8 cellular contexts compared by ENCODE assay signal in the genomic region with DNA sequence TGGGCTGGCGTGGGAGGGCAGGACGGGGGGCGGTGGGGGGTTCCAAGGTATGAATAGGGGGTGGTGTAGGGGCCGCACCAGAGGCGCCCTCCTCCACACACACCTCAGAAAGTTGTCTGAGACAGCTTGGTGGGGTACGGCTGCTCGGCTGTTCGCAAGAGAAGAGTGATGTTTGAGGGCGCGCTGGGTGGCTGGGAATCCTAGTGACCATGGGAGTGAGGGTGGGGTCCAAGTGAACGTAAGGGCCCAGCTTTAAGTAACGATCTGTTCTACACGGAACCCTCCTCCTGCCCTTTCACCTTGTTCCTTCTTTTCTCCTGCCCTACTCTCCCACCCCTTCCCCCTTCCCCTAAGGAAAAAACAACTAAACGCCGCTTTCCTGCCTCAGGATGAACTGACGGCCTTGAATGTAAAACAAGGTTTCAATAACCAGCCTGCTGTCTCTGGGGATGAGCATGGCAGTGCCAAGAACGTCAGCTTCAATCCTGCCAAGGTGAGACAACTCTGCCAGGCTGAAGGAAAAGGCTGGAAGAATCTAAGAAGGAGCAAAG. TPM values are rescaled to one million over a fixed set of nuclear protein-coding genes. Genes with fewer than 3 reads are reported as not detected.
DNase-seq lines count a peak whose midpoint lies in the region; ATAC-seq, FAIRE-seq and TF ChIP-seq lines count a peak whose summit lies in the region.

No MANE protein-coding gene starts in this region.

- peaks cover 41% of the 10 kb centered on the region for H3K9me3 Mint-ChIP-seq in nephron progenitor cell

- H3K27ac Mint-ChIP-seq in nephron progenitor cell: no peak overlapping the region

- peaks cover 31% of the 10 kb centered on the region for H3K36me3 Mint-ChIP-seq in nephron progenitor cell (ENCODE audit: low read depth)

- intact Hi-C loops in OCI-LY7 (cut with micrococcal nuclease; ENCODE audit: unreplicated experiment): loop anchor here (10.0 kb wide), 1 partner anchor 166 kb away; a partner anchor contains a TSS
- intact Hi-C loops in endothelial cell of umbilical vein (cut with micrococcal nuclease): loop anchor here (1.0 to 10.0 kb wide), 5 partner anchors 9 to 124 kb away; a partner anchor contains a TSS

- H3K9ac ChIP-seq in endothelial cell of umbilical vein (replicated peaks; ENCODE audit: extremely low read depth, insufficient read depth, low read length): peak overlapping the region; percentile 82

- H3K9me2 ChIP-seq in OCI-LY7 (ENCODE audit: insufficient read depth, low read length): no peaks in the 10 kb centered on the region

- peak; percentile 23 for ATAC-seq in GM18498 (IDR thresholded peaks at IDR 0.05; ENCODE audit: unreplicated experiment)
- ATAC-seq in GM18505 (IDR thresholded peaks at IDR 0.05; ENCODE audit: unreplicated experiment): no peak

- BruUV-seq in OCI-LY7 (replicated peaks; lab: Mats Ljungman, UMichigan) (no TSS peak), endothelial cell of umbilical vein (replicated peaks; lab: Mats Ljungman, UMichigan) (no TSS peak)

- no peak for TF ChIP-seq CTCF in OCI-LY7 (conservative IDR thresholded peaks at IDR 0.05; ENCODE audit: low read length)
- no peak for TF ChIP-seq CTCF in endothelial cell of umbilical vein (IDR thresholded peaks at IDR 0.05; ENCODE audit: extremely low read depth in 1 of 2, insufficient read depth in 1 of 2, low read depth in 1 of 2, low read length in 2 of 2)
- no peak for TF ChIP-seq CTCF in nephron progenitor cell (IDR thresholded peaks at IDR 0.05)

- H3K9me1 ChIP-seq in endothelial cell of umbilical vein (replicated peaks; ENCODE audit: control insufficient read depth, extremely low read depth, insufficient read depth, low read length): no peaks in the 10 kb centered on the region

- peaks cover 33% of the 10 kb centered on the region for H3K36me3 ChIP-seq in OCI-LY7 (ENCODE audit: insufficient read depth, low read length)
- H3K36me3 ChIP-seq in endothelial cell of umbilical vein (ENCODE audit: control insufficient read depth in 2 of 2, extremely low read depth in 1 of 2, insufficient read depth in 2 of 2, low read length in 2 of 2): peaks cover 0 to 26% of the 10 kb centered on the region in 2 experiments

- H3K27me3 ChIP-seq in endothelial cell of umbilical vein (ENCODE audit: control insufficient read depth in 2 of 2, insufficient read depth in 2 of 2, low read length in 2 of 2): no peaks in the 10 kb centered on the region

- no peaks in the 10 kb centered on the region for H4K20me1 ChIP-seq in OCI-LY7 (ENCODE audit: insufficient read depth, low read length)
- H4K20me1 ChIP-seq in endothelial cell of umbilical vein (replicated peaks; ENCODE audit: control insufficient read depth, extremely low read depth, insufficient read depth, low read length): no peaks in the 10 kb centered on the region

- H3K4me2 ChIP-seq in OCI-LY7 (ENCODE audit: low read length): peak overlapping the region; percentile 64
- peak overlapping the region; percentile 82 for H3K4me2 ChIP-seq in endothelial cell of umbilical vein (ENCODE audit: insufficient read depth, low read length)

- DNase-seq in OCI-LY7 (ENCODE audit: low spot score) (no peak), endothelial cell of umbilical vein (ENCODE audit: low read depth, low spot score) (peak; percentile 63), nephron progenitor cell (no peak), DMS 273 treated with DMSO at 0.1 percent for 48 hours (lab: John Stamatoyannopoulos, UW) (no peak), H54 (ENCODE audit: insufficient read length, low spot score) (no peak), OCI-M2 (lab: John Stamatoyannopoulos, UW; ENCODE audit: unreplicated experiment) (no peak)

- POLR2A ChIA-PET in OCI-LY7 (lab: Charles Lee): interaction anchor here (0.6 to 1.7 kb wide), 10 partner anchors 11 to 470 kb away, joined by 3 to 10 read pairs (median 3); a partner anchor contains a TSS
- POLR2A ChIA-PET in endothelial cell of umbilical vein (lab: Charles Lee): interaction anchor here (1.2 kb wide), 1 partner anchor 26 kb away, joined by 3 read pairs; a partner anchor contains a TSS

- peaks cover 5% of the 10 kb centered on the region for H3K27me3 Mint-ChIP-seq in nephron progenitor cell (ENCODE audit: low read depth, poor library complexity)

- peaks cover 6% of the 10 kb centered on the region for H3K4me1 Mint-ChIP-seq in nephron progenitor cell

- no peak overlapping the region for H2AFZ ChIP-seq in OCI-LY7 (ENCODE audit: low read length)
- peak overlapping the region; percentile 51 for H2AFZ ChIP-seq in endothelial cell of umbilical vein (ENCODE audit: low read depth, low read length)

- H3K4me3 Mint-ChIP-seq in nephron progenitor cell: peak overlapping the region; percentile 84

- H3K9me3 ChIP-seq in OCI-LY7 (ENCODE audit: low read length): no peaks in the 10 kb centered on the region
- no peaks in the 10 kb centered on the region for H3K9me3 ChIP-seq in endothelial cell of umbilical vein (replicated peaks; ENCODE audit: control insufficient read depth, insufficient read depth, low read length)

- H3K4me3 ChIP-seq in OCI-LY7 (ENCODE audit: low read depth, low read length, poor library complexity, severe bottlenecking): peak overlapping the region; percentile 81
- H3K4me3 ChIP-seq in endothelial cell of umbilical vein (replicated peaks in 1 of 3; ENCODE audit: insufficient read depth in 1 of 3, low read depth in 1 of 3, low read length in 3 of 3): peak overlapping the region; percentile 46 to 54 (median 53)

- H3K79me2 ChIP-seq in OCI-LY7 (ENCODE audit: insufficient read depth, low read depth, low read length): no peaks in the 10 kb centered on the region
- H3K79me2 ChIP-seq in endothelial cell of umbilical vein (ENCODE audit: control insufficient read depth, insufficient read depth, low read length): peaks cover 4% of the 10 kb centered on the region

- TF ChIP-seq POLR2A in endothelial cell of umbilical vein (IDR thresholded peaks at IDR 0.05; ENCODE audit: low read depth, low read length) (no peak), H54 (IDR thresholded peaks at IDR 0.05; ENCODE audit: low read depth, low read length) (no peak), GM18505 (IDR thresholded peaks at IDR 0.05; ENCODE audit: borderline replicate concordance, extremely low read depth, insufficient read depth, insufficient read length) (no peak)

- H3K27ac ChIP-seq in OCI-LY7 (ENCODE audit: low read depth, low read length, poor library complexity, severe bottlenecking) (no peak overlapping the region), endothelial cell of umbilical vein (ENCODE audit: insufficient read depth, low read depth, low read length) (no peak overlapping the region)

- FAIRE-seq in endothelial cell of umbilical vein (lab: Jason Lieb, UNC) (peak; percentile 80), H54 (lab: Jason Lieb, UNC) (no peak)

- CTCF ChIA-PET in OCI-LY7 (lab: Charles Lee; ENCODE audit: unreplicated experiment) (interaction anchor here (0.6 kb wide), 1 partner anchor 17 kb away, joined by 3 read pairs; no protein-coding TSS in a partner anchor), endothelial cell of umbilical vein (lab: Charles Lee) (interaction anchor here (0.7 to 2.3 kb wide), 6 partner anchors 10 to 37 kb away, joined by 3 to 10 read pairs (median 6); no protein-coding TSS in a partner anchor)

- dilution Hi-C loops in endothelial cell of umbilical vein (cut with MboI; ENCODE audit: extremely low pct_ligation_motif_present, low sequenced_read_pairs): no loop called here

- H3K4me1 ChIP-seq in OCI-LY7 (ENCODE audit: insufficient read depth, low read length, poor library complexity, severe bottlenecking): peaks cover 21% of the 10 kb centered on the region
- peaks cover 5% of the 10 kb centered on the region for H3K4me1 ChIP-seq in endothelial cell of umbilical vein (ENCODE audit: control insufficient read depth, extremely low read depth, insufficient read depth, low read length)

RNA-seq across cellular contexts. Expression of a gene that starts 0.7 kb away (rescaled TPM):
- 20.5 and 23.1 TPM in 2 replicates for total RNA-seq in OCI-LY7 (2014; rRNA removed; shearing (Covaris generic))
- total RNA-seq in OCI-LY7 (2022): 31.1 and 38.8 TPM in 2 replicates
- 61.4 and 65.3 TPM in 2 replicates for total RNA-seq in endothelial cell of umbilical vein
- 27.4 and 28.1 TPM in 2 replicates for polyA plus RNA-seq in endothelial cell of umbilical vein
- 17.7 and 19.2 TPM in 2 replicates for polyA plus RNA-seq in endothelial cell of umbilical vein (2011; cell fraction: cytosol; rRNA removed)
- polyA plus RNA-seq in endothelial cell of umbilical vein (2011; cell fraction: nucleus; rRNA removed): 88.6 and 113 TPM in 2 replicates
- polyA plus RNA-seq in endothelial cell of umbilical vein (2012): 28.6 and 35.5 TPM in 2 replicates
- 123 and 148 TPM in 2 replicates for polyA minus RNA-seq in endothelial cell of umbilical vein
- polyA minus RNA-seq in endothelial cell of umbilical vein (2011; cell fraction: cytosol; rRNA and poly(A)+ RNA removed): 26.2 TPM
- polyA minus RNA-seq in endothelial cell of umbilical vein (2011; cell fraction: nucleus; rRNA and poly(A)+ RNA removed): 101 and 112 TPM in 2 replicates

RNA-seq across cellular contexts. Expression of a gene that starts 7.7 kb away (rescaled TPM):
- 20.5 and 21.5 TPM in 2 replicates for total RNA-seq in OCI-LY7 (2014; rRNA removed; shearing (Covaris generic))
- total RNA-seq in OCI-LY7 (2022) (33.3 and 33.6 TPM in 2 replicates), endothelial cell of umbilical vein (not detected in 2 replicates)
- 0.07 TPM in 1 of 2 replicates, not detected in the other for polyA plus RNA-seq in endothelial cell of umbilical vein
- polyA plus RNA-seq in endothelial cell of umbilical vein (2011; cell fraction: cytosol; rRNA removed): not detected in 2 replicates
- not detected in 2 replicates for polyA plus RNA-seq in endothelial cell of umbilical vein (2011; cell fraction: nucleus; rRNA removed)
- polyA plus RNA-seq in endothelial cell of umbilical vein (2012): not detected in 2 replicates
- 2.5 TPM in 1 of 2 replicates, not detected in the other for polyA minus RNA-seq in endothelial cell of umbilical vein
- polyA minus RNA-seq in endothelial cell of umbilical vein (2011; cell fraction: cytosol; rRNA and poly(A)+ RNA removed): not detected
- not detected in 2 replicates for polyA minus RNA-seq in endothelial cell of umbilical vein (2011; cell fraction: nucleus; rRNA and poly(A)+ RNA removed)

RNA-seq across cellular contexts. Expression of a gene that starts 12.5 kb away (rescaled TPM):
- 1.1 and 3.2 TPM in 2 replicates for total RNA-seq in OCI-LY7 (2014; rRNA removed; shearing (Covaris generic))
- 1.8 and 5.1 TPM in 2 replicates for total RNA-seq in OCI-LY7 (2022)
- not detected in 2 replicates for total RNA-seq in endothelial cell of umbilical vein
- not detected in 2 replicates for polyA plus RNA-seq in endothelial cell of umbilical vein
- not detected in 2 replicates for polyA plus RNA-seq in endothelial cell of umbilical vein (2011; cell fraction: cytosol; rRNA removed)
- polyA plus RNA-seq in endothelial cell of umbilical vein (2011; cell fraction: nucleus; rRNA removed): not detected in 2 replicates
- polyA plus RNA-seq in endothelial cell of umbilical vein (2012): not detected in 2 replicates
- polyA minus RNA-seq in endothelial cell of umbilical vein: not detected in 2 replicates
- polyA minus RNA-seq in endothelial cell of umbilical vein (2011; cell fraction: cytosol; rRNA and poly(A)+ RNA removed): not detected
- polyA minus RNA-seq in endothelial cell of umbilical vein (2011; cell fraction: nucleus; rRNA and poly(A)+ RNA removed): not detected in 2 replicates

RNA-seq across cellular contexts. Expression of a gene that starts 23.4 kb away (rescaled TPM):
- 3.8 and 6.7 TPM in 2 replicates for total RNA-seq in OCI-LY7 (2014; rRNA removed; shearing (Covaris generic))
- 12.1 and 12.8 TPM in 2 replicates for total RNA-seq in OCI-LY7 (2022)
- 10.6 and 11.0 TPM in 2 replicates for total RNA-seq in endothelial cell of umbilical vein
- 4.7 and 5.6 TPM in 2 replicates for polyA plus RNA-seq in endothelial cell of umbilical vein
- polyA plus RNA-seq in endothelial cell of umbilical vein (2011; cell fraction: cytosol; rRNA removed): 2.7 and 3.5 TPM in 2 replicates
- 2.9 and 4.4 TPM in 2 replicates for polyA plus RNA-seq in endothelial cell of umbilical vein (2011; cell fraction: nucleus; rRNA removed)
- 3.1 and 4.4 TPM in 2 replicates for polyA plus RNA-seq in endothelial cell of umbilical vein (2012)
- 2.9 and 4.8 TPM in 2 replicates for polyA minus RNA-seq in endothelial cell of umbilical vein
- polyA minus RNA-seq in endothelial cell of umbilical vein (2011; cell fraction: cytosol; rRNA and poly(A)+ RNA removed): 16.4 TPM
- 1.7 and 2.5 TPM in 2 replicates for polyA minus RNA-seq in endothelial cell of umbilical vein (2011; cell fraction: nucleus; rRNA and poly(A)+ RNA removed)

RNA-seq across cellular contexts. Expression of a gene that starts 25.6 kb away (rescaled TPM):
- 0.51 and 0.57 TPM in 2 replicates for total RNA-seq in OCI-LY7 (2014; rRNA removed; shearing (Covaris generic))
- total RNA-seq in OCI-LY7 (2022): 1.3 and 1.7 TPM in 2 replicates
- 0.40 and 0.85 TPM in 2 replicates for total RNA-seq in endothelial cell of umbilical vein
- 0.37 and 0.40 TPM in 2 replicates for polyA plus RNA-seq in endothelial cell of umbilical vein
- 0.10 and 0.17 TPM in 2 replicates for polyA plus RNA-seq in endothelial cell of umbilical vein (2011; cell fraction: cytosol; rRNA removed)
- 1.1 and 1.6 TPM in 2 replicates for polyA plus RNA-seq in endothelial cell of umbilical vein (2011; cell fraction: nucleus; rRNA removed)
- 0.31 and 0.48 TPM in 2 replicates for polyA plus RNA-seq in endothelial cell of umbilical vein (2012)
- polyA minus RNA-seq in endothelial cell of umbilical vein: 0.28 and 0.85 TPM in 2 replicates
- 0.41 TPM for polyA minus RNA-seq in endothelial cell of umbilical vein (2011; cell fraction: cytosol; rRNA and poly(A)+ RNA removed)
- 0.67 and 1.4 TPM in 2 replicates for polyA minus RNA-seq in endothelial cell of umbilical vein (2011; cell fraction: nucleus; rRNA and poly(A)+ RNA removed)

Comparison
In these comparisons a context has a peak if more than half of its experiments do, and no peak if none do; other contexts are left out.
1. RNA of a gene that starts 7.7 kb away (total RNA-seq): 20.5 to 33.6 TPM in OCI-LY7; not detected in endothelial cell of umbilical vein; every median in the first group is over 10 times any median in the second.